In the genomic region with DNA sequence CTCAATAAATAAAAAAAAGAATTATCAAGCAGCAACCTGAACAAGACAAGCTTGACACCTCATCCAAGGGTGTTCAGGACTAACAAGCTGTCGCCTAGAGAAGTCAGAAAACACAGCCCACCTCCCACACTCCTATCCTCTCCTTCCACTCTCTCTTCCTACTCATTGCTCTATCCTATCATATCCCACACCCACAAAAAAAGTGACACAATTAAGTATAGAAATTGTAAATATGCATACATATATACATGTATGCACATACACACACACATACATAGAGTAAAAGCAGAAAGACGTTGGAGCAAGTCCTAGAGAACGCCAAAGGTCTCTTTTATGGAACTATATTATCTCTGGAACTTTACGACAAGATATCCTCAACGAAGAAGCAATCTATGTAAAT, we compare ENCODE assay signal across 23 cellular contexts.
"Had no signal": no experiment of that assay in that cellular context is flagged by ENCODE, and none has a peak within 500 bp of the region (broad histone marks: within the 10 kb centered on the region; RNA-seq: fewer than 3 reads in every experiment).

No MANE protein-coding gene starts in this region.

- H2AFZ ChIP-seq: parathyroid adenoma had no signal

- H3K9me3 Mint-ChIP-seq: activated B cell treated with CpG ODN at 0.5 μM for 24 hours; activated naive CD4-positive, alpha-beta T cell treated with anti-CD3 and anti-CD28 coated beads, Interleukin-2, amount 10 ng/mL, durations not matched to agents 7 days and 5 days; activated T-helper 1 cell treated with anti-CD3 and anti-CD28 coated beads, Interleukin-12 subunit alpha, Interleukin-12 subunit beta, Interleukin-2, Interleukin-4 antibody, amounts not matched to agents 30 ng/mL and 10 ng/mL and 1 ng/mL, durations not matched to agents 14 hours and 24 hours and 36 hours; mesothelial cell of epicardium; naive thymus-derived CD4-positive, alpha-beta T cell; neural crest cell had no signal

- DNase-seq: activated B cell treated with CpG ODN at 0.5 μM for 24 hours; activated CD4-positive, alpha-beta T cell treated with anti-CD3 and anti-CD28 coated beads, Interleukin-2, amount 50 U/mL, for 1 hour; activated CD8-positive, alpha-beta T cell treated with anti-CD3 and anti-CD28 coated beads, Interleukin-2, amount 10 ng/mL, durations not matched to agents 7 days and 5 days; activated effector memory CD4-positive, alpha-beta T cell treated with anti-CD3 and anti-CD28 coated beads, Interleukin-2, amount 50 U/mL, for 16 hours; activated naive CD4-positive, alpha-beta T cell treated with anti-CD3 and anti-CD28 coated beads, Interleukin-2, amount 10 ng/mL, durations not matched to agents 7 days and 5 days; central memory CD4-positive, alpha-beta T cell; dermis blood vessel endothelial cell; effector CD4-positive, alpha-beta T cell; gastrocnemius medialis; glutamatergic neuron; naive thymus-derived CD4-positive, alpha-beta T cell; nucleus accumbens; psoas muscle; SK-N-SH; spleen; stimulated activated naive CD4-positive, alpha-beta T cell; T-helper 2 cell had no signal

- H3K4me1 ChIP-seq: breast epithelium, parathyroid adenoma had no signal

- H3K36me3 ChIP-seq: breast epithelium, gastrocnemius medialis had no signal

- ATAC-seq: activated CD8-positive, alpha-beta T cell treated with anti-CD3 and anti-CD28 coated beads, Interleukin-2, amount 10 ng/mL, durations not matched to agents 7 days and 5 days; gastrocnemius medialis; naive thymus-derived CD4-positive, alpha-beta T cell; psoas muscle had no signal

- H3K4me3 Mint-ChIP-seq: activated B cell treated with CpG ODN at 0.5 μM for 24 hours; activated CD8-positive, alpha-beta T cell treated with anti-CD3 and anti-CD28 coated beads, Interleukin-2, amount 10 ng/mL, durations not matched to agents 7 days and 5 days; activated naive CD4-positive, alpha-beta T cell treated with anti-CD3 and anti-CD28 coated beads, Interleukin-2, amount 10 ng/mL, durations not matched to agents 7 days and 5 days; activated T-helper 1 cell treated with anti-CD3 and anti-CD28 coated beads, Interleukin-12 subunit alpha, Interleukin-12 subunit beta, Interleukin-2, Interleukin-4 antibody, amounts not matched to agents 30 ng/mL and 10 ng/mL and 1 ng/mL, durations not matched to agents 14 hours and 24 hours and 36 hours; mesothelial cell of epicardium; naive thymus-derived CD4-positive, alpha-beta T cell; neural crest cell had no signal

- H3K4me3 ChIP-seq: breast epithelium, gastrocnemius medialis, psoas muscle, spleen, tibial nerve had no signal

- H3K27me3 ChIP-seq: breast epithelium, gastrocnemius medialis, spleen, tibial nerve had no signal

- H3K79me2 ChIP-seq: parathyroid adenoma had no signal

- H3K9me3 ChIP-seq: breast epithelium, gastrocnemius medialis, psoas muscle, SK-N-SH, spleen, tibial nerve had no signal

- H3K9ac ChIP-seq: parathyroid adenoma, SK-N-SH had no signal

- H3K27ac Mint-ChIP-seq: activated B cell treated with CpG ODN at 0.5 μM for 24 hours; activated CD8-positive, alpha-beta T cell treated with anti-CD3 and anti-CD28 coated beads, Interleukin-2, amount 10 ng/mL, durations not matched to agents 7 days and 5 days; activated naive CD4-positive, alpha-beta T cell treated with anti-CD3 and anti-CD28 coated beads, Interleukin-2, amount 10 ng/mL, durations not matched to agents 7 days and 5 days; activated T-helper 1 cell treated with anti-CD3 and anti-CD28 coated beads, Interleukin-12 subunit alpha, Interleukin-12 subunit beta, Interleukin-2, Interleukin-4 antibody, amounts not matched to agents 30 ng/mL and 10 ng/mL and 1 ng/mL, durations not matched to agents 14 hours and 24 hours and 36 hours; mesothelial cell of epicardium had no signal

- H3K27ac ChIP-seq: breast epithelium, gastrocnemius medialis, parathyroid adenoma, psoas muscle, spleen, tibial nerve had no signal

- H3K27me3 Mint-ChIP-seq: activated B cell treated with CpG ODN at 0.5 μM for 24 hours; activated naive CD4-positive, alpha-beta T cell treated with anti-CD3 and anti-CD28 coated beads, Interleukin-2, amount 10 ng/mL, durations not matched to agents 7 days and 5 days; naive thymus-derived CD4-positive, alpha-beta T cell had no signal

- H3K4me2 ChIP-seq: SK-N-SH had no signal
